Comparison of ENCODE assay signal across 1 cellular context in the genomic region with DNA sequence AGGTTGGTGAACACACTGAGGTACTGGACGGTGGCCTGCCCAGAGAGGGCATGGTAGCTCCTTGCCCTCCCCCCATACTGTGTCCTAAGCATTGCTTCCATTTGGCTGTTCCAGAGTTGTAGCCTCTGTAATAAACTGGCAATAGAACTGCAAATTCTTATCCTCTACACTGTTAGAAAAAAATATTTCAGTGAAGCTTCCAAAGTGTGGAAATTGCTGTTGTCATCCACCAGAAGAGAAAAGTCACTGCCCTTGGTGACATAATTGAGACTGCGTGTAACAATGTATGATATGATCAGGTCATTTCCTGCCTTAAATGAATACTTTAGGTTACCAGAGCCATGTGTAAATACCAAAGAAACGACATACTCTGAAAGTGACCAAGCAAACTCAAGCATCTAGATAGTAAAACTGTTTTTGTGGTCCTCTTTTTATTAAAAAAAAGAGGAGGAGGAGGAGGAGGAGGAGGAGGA.
TF ChIP-seq lines count a peak whose summit lies in the region.

No MANE protein-coding gene starts in this region.

TF ChIP-seq in K562, 482 proteins besides CTCF, POLR2A, EP300 and RAD21 (continued from another document and continues in another):
- TF ChIP-seq, protein P1, sequence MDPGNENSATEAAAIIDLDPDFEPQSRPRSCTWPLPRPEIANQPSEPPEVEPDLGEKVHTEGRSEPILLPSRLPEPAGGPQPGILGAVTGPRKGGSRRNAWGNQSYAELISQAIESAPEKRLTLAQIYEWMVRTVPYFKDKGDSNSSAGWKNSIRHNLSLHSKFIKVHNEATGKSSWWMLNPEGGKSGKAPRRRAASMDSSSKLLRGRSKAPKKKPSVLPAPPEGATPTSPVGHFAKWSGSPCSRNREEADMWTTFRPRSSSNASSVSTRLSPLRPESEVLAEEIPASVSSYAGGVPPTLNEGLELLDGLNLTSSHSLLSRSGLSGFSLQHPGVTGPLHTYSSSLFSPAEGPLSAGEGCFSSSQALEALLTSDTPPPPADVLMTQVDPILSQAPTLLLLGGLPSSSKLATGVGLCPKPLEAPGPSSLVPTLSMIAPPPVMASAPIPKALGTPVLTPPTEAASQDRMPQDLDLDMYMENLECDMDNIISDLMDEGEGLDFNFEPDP (CRISPR knock-in tag; IDR thresholded peaks at IDR 0.05), result no peak
- TF ChIP-seq ZNF695 (CRISPR knock-in tag; IDR thresholded peaks at IDR 0.05), result no peak
- TF ChIP-seq MAZ (CRISPR knock-in tag; conservative IDR thresholded peaks at IDR 0.05 in 1 of 2, IDR thresholded peaks at IDR 0.05 in 1 of 2), result peak in 1 of 2 experiments; percentile 14; a peak in 1 of 4 replicates
- no peak for TF ChIP-seq POLR2B (IDR thresholded peaks at IDR 0.05; ENCODE audit: low read depth, partially characterized antibody)
- no peak for TF ChIP-seq SIN3A (IDR thresholded peaks at IDR 0.05; ENCODE audit: borderline replicate concordance in 2 of 2, control insufficient read depth in 1 of 2, low read depth in 2 of 2, low read length in 2 of 2)
- no peak for TF ChIP-seq PCBP2 (IDR thresholded peaks at IDR 0.05; ENCODE audit: low read depth, low read length, poor library complexity, severe bottlenecking)
- TF ChIP-seq NCOA6 (IDR thresholded peaks at IDR 0.05), result peak; percentile 50; the same call in 1 of the 2 replicates
- TF ChIP-seq, protein P2, sequence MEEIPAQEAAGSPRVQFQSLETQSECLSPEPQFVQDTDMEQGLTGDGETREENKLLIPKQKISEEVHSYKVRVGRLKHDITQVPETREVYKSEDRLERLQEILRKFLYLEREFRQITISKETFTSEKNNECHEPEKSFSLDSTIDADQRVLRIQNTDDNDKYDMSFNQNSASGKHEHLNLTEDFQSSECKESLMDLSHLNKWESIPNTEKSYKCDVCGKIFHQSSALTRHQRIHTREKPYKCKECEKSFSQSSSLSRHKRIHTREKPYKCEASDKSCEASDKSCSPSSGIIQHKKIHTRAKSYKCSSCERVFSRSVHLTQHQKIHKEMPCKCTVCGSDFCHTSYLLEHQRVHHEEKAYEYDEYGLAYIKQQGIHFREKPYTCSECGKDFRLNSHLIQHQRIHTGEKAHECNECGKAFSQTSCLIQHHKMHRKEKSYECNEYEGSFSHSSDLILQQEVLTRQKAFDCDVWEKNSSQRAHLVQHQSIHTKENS (CRISPR knock-in tag; IDR thresholded peaks at IDR 0.05), result no peak
- TF ChIP-seq KDM1A (IDR thresholded peaks at IDR 0.05), result no peak
- TF ChIP-seq ZNF707 (CRISPR knock-in tag; conservative IDR thresholded peaks at IDR 0.05), result no peak
- no peak for TF ChIP-seq ILK (tag; IDR thresholded peaks at IDR 0.05; ENCODE audit: borderline replicate concordance, low read depth)
- no peak for TF ChIP-seq ZNF184 (CRISPR knock-in tag; IDR thresholded peaks at IDR 0.05)
- TF ChIP-seq, protein P3, sequence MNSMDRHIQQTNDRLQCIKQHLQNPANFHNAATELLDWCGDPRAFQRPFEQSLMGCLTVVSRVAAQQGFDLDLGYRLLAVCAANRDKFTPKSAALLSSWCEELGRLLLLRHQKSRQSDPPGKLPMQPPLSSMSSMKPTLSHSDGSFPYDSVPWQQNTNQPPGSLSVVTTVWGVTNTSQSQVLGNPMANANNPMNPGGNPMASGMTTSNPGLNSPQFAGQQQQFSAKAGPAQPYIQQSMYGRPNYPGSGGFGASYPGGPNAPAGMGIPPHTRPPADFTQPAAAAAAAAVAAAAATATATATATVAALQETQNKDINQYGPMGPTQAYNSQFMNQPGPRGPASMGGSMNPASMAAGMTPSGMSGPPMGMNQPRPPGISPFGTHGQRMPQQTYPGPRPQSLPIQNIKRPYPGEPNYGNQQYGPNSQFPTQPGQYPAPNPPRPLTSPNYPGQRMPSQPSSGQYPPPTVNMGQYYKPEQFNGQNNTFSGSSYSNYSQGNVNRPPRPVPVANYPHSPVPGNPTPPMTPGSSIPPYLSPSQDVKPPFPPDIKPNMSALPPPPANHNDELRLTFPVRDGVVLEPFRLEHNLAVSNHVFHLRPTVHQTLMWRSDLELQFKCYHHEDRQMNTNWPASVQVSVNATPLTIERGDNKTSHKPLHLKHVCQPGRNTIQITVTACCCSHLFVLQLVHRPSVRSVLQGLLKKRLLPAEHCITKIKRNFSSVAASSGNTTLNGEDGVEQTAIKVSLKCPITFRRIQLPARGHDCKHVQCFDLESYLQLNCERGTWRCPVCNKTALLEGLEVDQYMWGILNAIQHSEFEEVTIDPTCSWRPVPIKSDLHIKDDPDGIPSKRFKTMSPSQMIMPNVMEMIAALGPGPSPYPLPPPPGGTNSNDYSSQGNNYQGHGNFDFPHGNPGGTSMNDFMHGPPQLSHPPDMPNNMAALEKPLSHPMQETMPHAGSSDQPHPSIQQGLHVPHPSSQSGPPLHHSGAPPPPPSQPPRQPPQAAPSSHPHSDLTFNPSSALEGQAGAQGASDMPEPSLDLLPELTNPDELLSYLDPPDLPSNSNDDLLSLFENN (IDR thresholded peaks at IDR 0.05; ENCODE audit: low read depth in 2 of 2, low read length in 2 of 2), result no peak
- no peak for TF ChIP-seq SLC30A9 (CRISPR knock-in tag; IDR thresholded peaks at IDR 0.05)
- no peak for TF ChIP-seq DIDO1 (tag; IDR thresholded peaks at IDR 0.05; ENCODE audit: low read depth)
- TF ChIP-seq, protein P4, sequence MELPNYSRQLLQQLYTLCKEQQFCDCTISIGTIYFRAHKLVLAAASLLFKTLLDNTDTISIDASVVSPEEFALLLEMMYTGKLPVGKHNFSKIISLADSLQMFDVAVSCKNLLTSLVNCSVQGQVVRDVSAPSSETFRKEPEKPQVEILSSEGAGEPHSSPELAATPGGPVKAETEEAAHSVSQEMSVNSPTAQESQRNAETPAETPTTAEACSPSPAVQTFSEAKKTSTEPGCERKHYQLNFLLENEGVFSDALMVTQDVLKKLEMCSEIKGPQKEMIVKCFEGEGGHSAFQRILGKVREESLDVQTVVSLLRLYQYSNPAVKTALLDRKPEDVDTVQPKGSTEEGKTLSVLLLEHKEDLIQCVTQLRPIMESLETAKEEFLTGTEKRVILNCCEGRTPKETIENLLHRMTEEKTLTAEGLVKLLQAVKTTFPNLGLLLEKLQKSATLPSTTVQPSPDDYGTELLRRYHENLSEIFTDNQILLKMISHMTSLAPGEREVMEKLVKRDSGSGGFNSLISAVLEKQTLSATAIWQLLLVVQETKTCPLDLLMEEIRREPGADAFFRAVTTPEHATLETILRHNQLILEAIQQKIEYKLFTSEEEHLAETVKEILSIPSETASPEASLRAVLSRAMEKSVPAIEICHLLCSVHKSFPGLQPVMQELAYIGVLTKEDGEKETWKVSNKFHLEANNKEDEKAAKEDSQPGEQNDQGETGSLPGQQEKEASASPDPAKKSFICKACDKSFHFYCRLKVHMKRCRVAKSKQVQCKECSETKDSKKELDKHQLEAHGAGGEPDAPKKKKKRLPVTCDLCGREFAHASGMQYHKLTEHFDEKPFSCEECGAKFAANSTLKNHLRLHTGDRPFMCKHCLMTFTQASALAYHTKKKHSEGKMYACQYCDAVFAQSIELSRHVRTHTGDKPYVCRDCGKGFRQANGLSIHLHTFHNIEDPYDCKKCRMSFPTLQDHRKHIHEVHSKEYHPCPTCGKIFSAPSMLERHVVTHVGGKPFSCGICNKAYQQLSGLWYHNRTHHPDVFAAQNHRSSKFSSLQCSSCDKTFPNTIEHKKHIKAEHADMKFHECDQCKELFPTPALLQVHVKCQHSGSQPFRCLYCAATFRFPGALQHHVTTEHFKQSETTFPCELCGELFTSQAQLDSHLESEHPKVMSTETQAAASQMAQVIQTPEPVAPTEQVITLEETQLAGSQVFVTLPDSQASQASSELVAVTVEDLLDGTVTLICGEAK (IDR thresholded peaks at IDR 0.05), result no peak
- TF ChIP-seq, protein P4 (CRISPR knock-in tag; IDR thresholded peaks at IDR 0.05), result no peak
- TF ChIP-seq, protein P5, sequence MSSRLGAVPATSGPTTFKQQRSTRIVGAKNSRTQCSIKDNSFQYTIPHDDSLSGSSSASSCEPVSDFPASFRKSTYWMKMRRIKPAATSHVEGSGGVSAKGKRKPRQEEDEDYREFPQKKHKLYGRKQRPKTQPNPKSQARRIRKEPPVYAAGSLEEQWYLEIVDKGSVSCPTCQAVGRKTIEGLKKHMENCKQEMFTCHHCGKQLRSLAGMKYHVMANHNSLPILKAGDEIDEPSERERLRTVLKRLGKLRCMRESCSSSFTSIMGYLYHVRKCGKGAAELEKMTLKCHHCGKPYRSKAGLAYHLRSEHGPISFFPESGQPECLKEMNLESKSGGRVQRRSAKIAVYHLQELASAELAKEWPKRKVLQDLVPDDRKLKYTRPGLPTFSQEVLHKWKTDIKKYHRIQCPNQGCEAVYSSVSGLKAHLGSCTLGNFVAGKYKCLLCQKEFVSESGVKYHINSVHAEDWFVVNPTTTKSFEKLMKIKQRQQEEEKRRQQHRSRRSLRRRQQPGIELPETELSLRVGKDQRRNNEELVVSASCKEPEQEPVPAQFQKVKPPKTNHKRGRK (tag; IDR thresholded peaks at IDR 0.05), result no peak
- no peak for TF ChIP-seq ETS2 (tag; IDR thresholded peaks at IDR 0.05; ENCODE audit: borderline replicate concordance, poor library complexity, severe bottlenecking)
- TF ChIP-seq GTF2A2 (tag; IDR thresholded peaks at IDR 0.05), result no peak
- no peak for TF ChIP-seq NUFIP1 (IDR thresholded peaks at IDR 0.05; ENCODE audit: partially characterized antibody)
- no peak for TF ChIP-seq DNMT1 (IDR thresholded peaks at IDR 0.05)
- no peak for TF ChIP-seq NEUROD1 (IDR thresholded peaks at IDR 0.05; ENCODE audit: borderline replicate concordance, low read depth, low read length, partially characterized antibody)
- TF ChIP-seq MTF1 (CRISPR knock-in tag; IDR thresholded peaks at IDR 0.05; ENCODE audit: borderline replicate concordance), result no peak
- TF ChIP-seq, protein P6, sequence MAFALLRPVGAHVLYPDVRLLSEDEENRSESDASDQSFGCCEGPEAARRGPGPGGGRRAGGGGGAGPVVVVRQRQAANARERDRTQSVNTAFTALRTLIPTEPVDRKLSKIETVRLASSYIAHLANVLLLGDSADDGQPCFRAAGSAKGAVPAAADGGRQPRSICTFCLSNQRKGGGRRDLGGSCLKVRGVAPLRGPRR (CRISPR knock-in tag; IDR thresholded peaks at IDR 0.05), result no peak
- TF ChIP-seq KAT7 (CRISPR knock-in tag; IDR thresholded peaks at IDR 0.05; ENCODE audit: borderline replicate concordance), result no peak
- TF ChIP-seq, protein P7, sequence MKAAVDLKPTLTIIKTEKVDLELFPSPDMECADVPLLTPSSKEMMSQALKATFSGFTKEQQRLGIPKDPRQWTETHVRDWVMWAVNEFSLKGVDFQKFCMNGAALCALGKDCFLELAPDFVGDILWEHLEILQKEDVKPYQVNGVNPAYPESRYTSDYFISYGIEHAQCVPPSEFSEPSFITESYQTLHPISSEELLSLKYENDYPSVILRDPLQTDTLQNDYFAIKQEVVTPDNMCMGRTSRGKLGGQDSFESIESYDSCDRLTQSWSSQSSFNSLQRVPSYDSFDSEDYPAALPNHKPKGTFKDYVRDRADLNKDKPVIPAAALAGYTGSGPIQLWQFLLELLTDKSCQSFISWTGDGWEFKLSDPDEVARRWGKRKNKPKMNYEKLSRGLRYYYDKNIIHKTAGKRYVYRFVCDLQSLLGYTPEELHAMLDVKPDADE (conservative IDR thresholded peaks at IDR 0.05; ENCODE audit: control insufficient read depth, low read depth, low read length), result no peak
- TF ChIP-seq, protein P8, sequence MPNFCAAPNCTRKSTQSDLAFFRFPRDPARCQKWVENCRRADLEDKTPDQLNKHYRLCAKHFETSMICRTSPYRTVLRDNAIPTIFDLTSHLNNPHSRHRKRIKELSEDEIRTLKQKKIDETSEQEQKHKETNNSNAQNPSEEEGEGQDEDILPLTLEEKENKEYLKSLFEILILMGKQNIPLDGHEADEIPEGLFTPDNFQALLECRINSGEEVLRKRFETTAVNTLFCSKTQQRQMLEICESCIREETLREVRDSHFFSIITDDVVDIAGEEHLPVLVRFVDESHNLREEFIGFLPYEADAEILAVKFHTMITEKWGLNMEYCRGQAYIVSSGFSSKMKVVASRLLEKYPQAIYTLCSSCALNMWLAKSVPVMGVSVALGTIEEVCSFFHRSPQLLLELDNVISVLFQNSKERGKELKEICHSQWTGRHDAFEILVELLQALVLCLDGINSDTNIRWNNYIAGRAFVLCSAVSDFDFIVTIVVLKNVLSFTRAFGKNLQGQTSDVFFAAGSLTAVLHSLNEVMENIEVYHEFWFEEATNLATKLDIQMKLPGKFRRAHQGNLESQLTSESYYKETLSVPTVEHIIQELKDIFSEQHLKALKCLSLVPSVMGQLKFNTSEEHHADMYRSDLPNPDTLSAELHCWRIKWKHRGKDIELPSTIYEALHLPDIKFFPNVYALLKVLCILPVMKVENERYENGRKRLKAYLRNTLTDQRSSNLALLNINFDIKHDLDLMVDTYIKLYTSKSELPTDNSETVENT (CRISPR knock-in tag; IDR thresholded peaks at IDR 0.05), result no peak
- no peak for TF ChIP-seq ZNF408 (CRISPR knock-in tag; IDR thresholded peaks at IDR 0.05; ENCODE audit: low read depth)
- no peak for TF ChIP-seq E2F3 (CRISPR knock-in tag; IDR thresholded peaks at IDR 0.05)
- no peak for TF ChIP-seq SAP30 (IDR thresholded peaks at IDR 0.05; ENCODE audit: borderline replicate concordance, insufficient read depth, low read depth, low read length, poor library complexity, severe bottlenecking)
- no peak for TF ChIP-seq TCF3 (CRISPR knock-in tag; IDR thresholded peaks at IDR 0.05)
- TF ChIP-seq RBM14 (IDR thresholded peaks at IDR 0.05; ENCODE audit: borderline replicate concordance, insufficient read depth, low read depth, low read length), result no peak
- no peak for TF ChIP-seq RBM25 (IDR thresholded peaks at IDR 0.05; ENCODE audit: low read depth, low read length, severe bottlenecking)
